Comparison of ENCODE assay signal across 1 cellular context in the genomic region with DNA sequence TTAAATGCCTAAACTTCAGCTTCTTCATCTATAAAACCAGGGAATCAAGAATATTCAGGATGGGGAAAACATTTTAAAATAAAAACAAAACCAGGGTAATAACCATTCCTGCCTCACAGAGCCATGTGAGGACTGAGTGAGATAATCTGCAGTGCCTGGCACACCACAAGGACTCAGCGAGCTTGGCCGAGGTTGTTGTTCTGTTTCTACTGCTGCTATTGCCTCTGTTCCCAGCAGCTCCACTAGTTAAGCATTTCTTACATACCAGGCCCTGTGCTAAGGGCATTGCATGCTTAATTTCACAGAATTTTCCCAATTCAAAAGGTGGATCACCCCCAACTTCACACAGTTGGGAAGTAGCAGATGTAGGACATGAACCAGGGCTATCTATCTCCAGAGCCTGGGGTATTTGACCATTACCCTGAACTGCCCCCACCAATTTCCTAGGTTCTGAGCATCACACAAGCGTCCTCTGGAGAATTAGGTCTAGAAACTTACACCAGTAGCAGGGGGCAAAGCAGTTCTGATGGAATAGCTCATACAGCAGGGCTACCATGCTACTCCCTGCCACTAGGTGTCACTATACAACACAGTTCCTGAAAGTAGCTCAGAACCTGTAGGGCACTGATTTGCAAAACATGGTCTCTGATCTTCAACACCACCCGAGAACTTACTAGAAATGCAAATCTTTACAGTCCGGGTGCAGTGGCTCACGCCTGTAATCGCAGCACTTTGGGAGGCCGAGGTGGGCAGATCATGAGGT.
TF ChIP-seq lines count a peak whose summit lies in the region.

No MANE protein-coding gene starts in this region.

TF ChIP-seq in K562, 482 proteins besides CTCF, POLR2A, EP300 and RAD21 (continued from another document):
- TF ChIP-seq, protein P1, sequence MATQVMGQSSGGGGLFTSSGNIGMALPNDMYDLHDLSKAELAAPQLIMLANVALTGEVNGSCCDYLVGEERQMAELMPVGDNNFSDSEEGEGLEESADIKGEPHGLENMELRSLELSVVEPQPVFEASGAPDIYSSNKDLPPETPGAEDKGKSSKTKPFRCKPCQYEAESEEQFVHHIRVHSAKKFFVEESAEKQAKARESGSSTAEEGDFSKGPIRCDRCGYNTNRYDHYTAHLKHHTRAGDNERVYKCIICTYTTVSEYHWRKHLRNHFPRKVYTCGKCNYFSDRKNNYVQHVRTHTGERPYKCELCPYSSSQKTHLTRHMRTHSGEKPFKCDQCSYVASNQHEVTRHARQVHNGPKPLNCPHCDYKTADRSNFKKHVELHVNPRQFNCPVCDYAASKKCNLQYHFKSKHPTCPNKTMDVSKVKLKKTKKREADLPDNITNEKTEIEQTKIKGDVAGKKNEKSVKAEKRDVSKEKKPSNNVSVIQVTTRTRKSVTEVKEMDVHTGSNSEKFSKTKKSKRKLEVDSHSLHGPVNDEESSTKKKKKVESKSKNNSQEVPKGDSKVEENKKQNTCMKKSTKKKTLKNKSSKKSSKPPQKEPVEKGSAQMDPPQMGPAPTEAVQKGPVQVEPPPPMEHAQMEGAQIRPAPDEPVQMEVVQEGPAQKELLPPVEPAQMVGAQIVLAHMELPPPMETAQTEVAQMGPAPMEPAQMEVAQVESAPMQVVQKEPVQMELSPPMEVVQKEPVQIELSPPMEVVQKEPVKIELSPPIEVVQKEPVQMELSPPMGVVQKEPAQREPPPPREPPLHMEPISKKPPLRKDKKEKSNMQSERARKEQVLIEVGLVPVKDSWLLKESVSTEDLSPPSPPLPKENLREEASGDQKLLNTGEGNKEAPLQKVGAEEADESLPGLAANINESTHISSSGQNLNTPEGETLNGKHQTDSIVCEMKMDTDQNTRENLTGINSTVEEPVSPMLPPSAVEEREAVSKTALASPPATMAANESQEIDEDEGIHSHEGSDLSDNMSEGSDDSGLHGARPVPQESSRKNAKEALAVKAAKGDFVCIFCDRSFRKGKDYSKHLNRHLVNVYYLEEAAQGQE (CRISPR knock-in tag; IDR thresholded peaks at IDR 0.05; ENCODE audit: low read depth) = no peak
- TF ChIP-seq ZC3H11A (IDR thresholded peaks at IDR 0.05; ENCODE audit: low read depth, low read length) (no peak), RBFOX2 (IDR thresholded peaks at IDR 0.05; ENCODE audit: low read depth, low read length) (no peak), NCOA4 (IDR thresholded peaks at IDR 0.05; ENCODE audit: partially characterized antibody) (no peak)
